24 cellular contexts compared by ENCODE assay signal in the genomic region with DNA sequence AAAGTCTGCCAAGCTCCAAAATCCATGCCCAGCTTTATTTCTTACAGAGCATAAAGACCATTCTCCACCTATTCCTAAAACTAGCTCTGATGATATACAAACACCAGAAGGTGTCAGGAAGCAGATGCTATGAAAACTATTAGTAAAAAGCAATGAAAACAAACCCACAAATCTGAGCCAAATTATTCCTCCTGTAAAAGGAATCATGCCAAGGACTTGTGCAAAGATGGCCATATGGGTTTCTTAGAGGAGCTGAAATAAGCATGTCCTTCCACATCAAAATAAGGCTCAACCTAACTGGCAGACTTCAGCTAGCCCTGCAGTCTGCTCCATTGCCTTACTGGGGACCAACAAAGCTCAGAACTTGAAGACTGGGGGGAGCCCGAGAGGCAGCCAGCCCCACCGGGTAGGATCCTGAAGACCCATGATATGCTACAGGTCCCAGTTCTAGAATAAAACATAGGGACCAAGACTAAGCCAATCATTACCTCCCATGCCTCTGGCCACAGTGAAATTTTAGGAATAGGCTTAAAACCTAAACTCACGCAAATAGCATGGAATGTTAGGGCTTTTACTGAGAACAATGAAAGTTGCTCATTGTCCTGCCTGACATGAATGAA. TPM values are rescaled to one million over a fixed set of nuclear protein-coding genes. Genes with fewer than 3 reads are reported as not detected.
DNase-seq lines count a peak whose midpoint lies in the region; ATAC-seq and TF ChIP-seq lines count a peak whose summit lies in the region.
"Had no signal": no experiment of that assay in that cellular context is flagged by ENCODE, and none has a peak within 500 bp of the region (broad histone marks: within the 10 kb centered on the region; RNA-seq: fewer than 3 reads in every experiment).

No MANE protein-coding gene starts in this region.

- no peaks in the 10 kb centered on the region for H3K27me3 ChIP-seq in SK-N-SH (ENCODE audit: insufficient read depth)

- H3K9me2 ChIP-seq in SK-N-SH = no peaks in the 10 kb centered on the region

- no peaks in the 10 kb centered on the region for H3K36me3 ChIP-seq in SK-N-SH (replicated peaks in 1 of 2; ENCODE audit: control insufficient read depth in 1 of 2, insufficient read depth in 2 of 2, low read length in 1 of 2)
- H3K36me3 ChIP-seq: BLaER1 treated with 17β-estradiol and CSF1 and Interleukin-3, amounts not matched to agents 10 nM and 100 nM had no signal

- CTCF ChIA-PET in activated CD8-positive, alpha-beta T cell treated with anti-CD3 and anti-CD28 coated beads, Interleukin-2, amount 10 ng/mL, durations not matched to agents 7 days and 5 days (lab: Charles Lee) = no interaction called here
- CTCF ChIA-PET in activated CD8-positive, alpha-beta T cell treated with anti-CD3 and anti-CD28 coated beads for 36 hours (lab: Charles Lee) = interaction anchor here (1.4 kb wide), 1 partner anchor 50 kb away, joined by 3 read pairs; no protein-coding TSS in a partner anchor
- CTCF ChIA-PET in SK-N-SH (lab: Yijun Ruan, JAX) = interaction anchor here (0.7 to 14.2 kb wide), 3 partner anchors 49 to 599 kb away, joined by 3 to 511 read pairs (median 3); a partner anchor contains a TSS

- H4K20me1 ChIP-seq in SK-N-SH (ENCODE audit: insufficient read depth) = no peaks in the 10 kb centered on the region

- POLR2A ChIA-PET in activated CD8-positive, alpha-beta T cell treated with anti-CD3 and anti-CD28 coated beads, Interleukin-2, amount 10 ng/mL, durations not matched to agents 7 days and 5 days (lab: Charles Lee) = no interaction called here
- POLR2A ChIA-PET in activated CD8-positive, alpha-beta T cell treated with anti-CD3 and anti-CD28 coated beads for 36 hours (lab: Charles Lee) = no interaction called here
- POLR2A ChIA-PET in SK-N-SH (lab: Yijun Ruan, JAX) = interaction anchor here (0.6 kb wide), 1 partner anchor 1192 kb away, joined by 5 read pairs; no protein-coding TSS in a partner anchor

- TF ChIP-seq RAD21 in SK-N-SH (IDR thresholded peaks at IDR 0.05; ENCODE audit: low read length) = no peak

- no peaks in the 10 kb centered on the region for H3K9me3 Mint-ChIP-seq in activated CD8-positive, alpha-beta T cell treated with anti-CD3 and anti-CD28 coated beads, Interleukin-2, amount 10 ng/mL, durations not matched to agents 7 days and 5 days (ENCODE audit: insufficient read depth)
- H3K9me3 Mint-ChIP-seq in activated CD8-positive, alpha-beta T cell treated with anti-CD3 and anti-CD28 coated beads for 36 hours = peaks cover 2% of the 10 kb centered on the region

- H3K36me3 Mint-ChIP-seq in activated CD8-positive, alpha-beta T cell treated with anti-CD3 and anti-CD28 coated beads, Interleukin-2, amount 10 ng/mL, durations not matched to agents 7 days and 5 days (ENCODE audit: low read depth) = no peaks in the 10 kb centered on the region
- no peaks in the 10 kb centered on the region for H3K36me3 Mint-ChIP-seq in activated CD8-positive, alpha-beta T cell treated with anti-CD3 and anti-CD28 coated beads for 36 hours (ENCODE audit: low read depth)
- H3K36me3 Mint-ChIP-seq: CD4-positive, alpha-beta memory T cell; IgD-negative memory B cell had no signal

- peaks cover 0 to 17% of the 10 kb centered on the region in 2 experiments; a peak in 1 of 4 replicates for H3K4me1 ChIP-seq in SK-N-SH (ENCODE audit: control insufficient read depth in 1 of 2, insufficient read depth in 2 of 2, low read depth in 1 of 2, low read length in 1 of 2)

- H3K79me2 ChIP-seq in SK-N-SH (ENCODE audit: insufficient read depth) = no peaks in the 10 kb centered on the region

- no peak overlapping the region for H3K27ac Mint-ChIP-seq in activated CD8-positive, alpha-beta T cell treated with anti-CD3 and anti-CD28 coated beads, Interleukin-2, amount 10 ng/mL, durations not matched to agents 7 days and 5 days
- no peak overlapping the region for H3K27ac Mint-ChIP-seq in activated CD8-positive, alpha-beta T cell treated with anti-CD3 and anti-CD28 coated beads for 36 hours
- H3K27ac Mint-ChIP-seq: CD4-positive, alpha-beta memory T cell; IgD-negative memory B cell had no signal

- H3K9me3 ChIP-seq in SK-N-SH = no peaks in the 10 kb centered on the region

- H3K9ac ChIP-seq in SK-N-SH = no peak overlapping the region
- H3K9ac ChIP-seq: BLaER1 treated with 17β-estradiol and CSF1 and Interleukin-3, amounts not matched to agents 10 nM and 100 nM had no signal

- H3K4me3 ChIP-seq in SK-N-SH (ENCODE audit: low read depth in 2 of 2, low read length in 1 of 2) = no peak overlapping the region
- H3K4me3 ChIP-seq: BLaER1 treated with 17β-estradiol and CSF1 and Interleukin-3, amounts not matched to agents 10 nM and 100 nM had no signal

- WGBS in SK-N-SH (ENCODE audit: low lambda C conversion rate) = 60% methylated on average over 3 of the region's 3 CpGs

- DNase-seq in activated CD8-positive, alpha-beta T cell treated with anti-CD3 and anti-CD28 coated beads, Interleukin-2, amount 10 ng/mL, durations not matched to agents 7 days and 5 days = peak; percentile 4
- no peak for DNase-seq in activated CD8-positive, alpha-beta T cell treated with anti-CD3 and anti-CD28 coated beads for 36 hours
- DNase-seq in cerebellar cortex (ENCODE audit: low spot score) = peak; percentile 93
- DNase-seq in inferior parietal cortex (ENCODE audit: extremely low spot score) = peak; percentile 11
- DNase-seq in hepatic stellate cell (ENCODE audit: low spot score) = no peak
- DNase-seq in SIG-M5 (lab: John Stamatoyannopoulos, UW) = no peak
- no peak for DNase-seq in SK-N-SH
- DNase-seq: 8988T; Caco-2; CD4-positive, alpha-beta memory T cell; DMS153; GOT3; MV-4-11; NCI-H1105 treated with DMSO at 0.1 percent for 48 hours; NCI-H187; NCI-H2227 treated with DMSO at 0.1 percent for 48 hours; NCI-H510A treated with DMSO at 0.1 percent for 48 hours; NCI-H82; SW 1271 had no signal

- H3K27me3 Mint-ChIP-seq in activated CD8-positive, alpha-beta T cell treated with anti-CD3 and anti-CD28 coated beads, Interleukin-2, amount 10 ng/mL, durations not matched to agents 7 days and 5 days (ENCODE audit: low read depth) = peaks cover 15% of the 10 kb centered on the region
- peaks cover 14% of the 10 kb centered on the region for H3K27me3 Mint-ChIP-seq in activated CD8-positive, alpha-beta T cell treated with anti-CD3 and anti-CD28 coated beads for 36 hours

- H2AFZ ChIP-seq in SK-N-SH (ENCODE audit: low read depth) = no peak overlapping the region

- TF ChIP-seq EP300 in SK-N-SH (IDR thresholded peaks at IDR 0.05; ENCODE audit: borderline replicate concordance in 1 of 2, low read depth in 1 of 2, low read length in 1 of 2) = no peak

- H3K27ac ChIP-seq in SK-N-SH (ENCODE audit: low read depth in 2 of 2, low read length in 1 of 2) = no peak overlapping the region
- H3K27ac ChIP-seq: BLaER1 treated with 17β-estradiol and CSF1 and Interleukin-3, amounts not matched to agents 10 nM and 100 nM had no signal

- TF ChIP-seq CTCF in activated CD8-positive, alpha-beta T cell treated with anti-CD3 and anti-CD28 coated beads for 36 hours (IDR thresholded peaks at IDR 0.05) = no peak
- TF ChIP-seq CTCF in SK-N-SH (IDR thresholded peaks at IDR 0.05) = no peak

- no peak overlapping the region for H3K4me2 ChIP-seq in SK-N-SH
- H3K4me2 ChIP-seq: BLaER1 treated with 17β-estradiol and CSF1 and Interleukin-3, amounts not matched to agents 10 nM and 100 nM had no signal

- H3F3A ChIP-seq in SK-N-SH (replicated peaks; ENCODE audit: insufficient read depth) = no peaks in the 10 kb centered on the region

- intact Hi-C loops in activated CD8-positive, alpha-beta T cell treated with anti-CD3 and anti-CD28 coated beads for 36 hours (cut with micrococcal nuclease) = loop anchor here (10.0 kb wide), 1 partner anchor 594 kb away; no protein-coding TSS in a partner anchor

- no peak overlapping the region for H3K4me3 Mint-ChIP-seq in activated CD8-positive, alpha-beta T cell treated with anti-CD3 and anti-CD28 coated beads, Interleukin-2, amount 10 ng/mL, durations not matched to agents 7 days and 5 days
- H3K4me3 Mint-ChIP-seq in activated CD8-positive, alpha-beta T cell treated with anti-CD3 and anti-CD28 coated beads for 36 hours = no peak overlapping the region
- H3K4me3 Mint-ChIP-seq: CD4-positive, alpha-beta memory T cell; IgD-negative memory B cell had no signal

- H3K4me1 Mint-ChIP-seq in activated CD8-positive, alpha-beta T cell treated with anti-CD3 and anti-CD28 coated beads, Interleukin-2, amount 10 ng/mL, durations not matched to agents 7 days and 5 days (ENCODE audit: low read depth) = no peaks in the 10 kb centered on the region
- H3K4me1 Mint-ChIP-seq in activated CD8-positive, alpha-beta T cell treated with anti-CD3 and anti-CD28 coated beads for 36 hours (ENCODE audit: low read depth) = peaks cover 3% of the 10 kb centered on the region

- no peak for ATAC-seq in activated CD8-positive, alpha-beta T cell treated with anti-CD3 and anti-CD28 coated beads, Interleukin-2, amount 10 ng/mL, durations not matched to agents 7 days and 5 days
- ATAC-seq in activated CD8-positive, alpha-beta T cell treated with anti-CD3 and anti-CD28 coated beads for 36 hours = no peak
- ATAC-seq: Panc1, Right ventricle myocardium inferior had no signal

TF ChIP-seq in SK-N-SH, 30 proteins besides CTCF, POLR2A, EP300 and RAD21:
- no peak for TF ChIP-seq MEF2A (IDR thresholded peaks at IDR 0.05; ENCODE audit: borderline replicate concordance, low read depth)
- TF ChIP-seq, protein P1, sequence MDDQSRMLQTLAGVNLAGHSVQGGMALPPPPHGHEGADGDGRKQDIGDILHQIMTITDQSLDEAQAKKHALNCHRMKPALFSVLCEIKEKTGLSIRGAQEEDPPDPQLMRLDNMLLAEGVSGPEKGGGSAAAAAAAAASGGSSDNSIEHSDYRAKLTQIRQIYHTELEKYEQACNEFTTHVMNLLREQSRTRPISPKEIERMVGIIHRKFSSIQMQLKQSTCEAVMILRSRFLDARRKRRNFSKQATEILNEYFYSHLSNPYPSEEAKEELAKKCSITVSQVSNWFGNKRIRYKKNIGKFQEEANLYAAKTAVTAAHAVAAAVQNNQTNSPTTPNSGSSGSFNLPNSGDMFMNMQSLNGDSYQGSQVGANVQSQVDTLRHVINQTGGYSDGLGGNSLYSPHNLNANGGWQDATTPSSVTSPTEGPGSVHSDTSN (IDR thresholded peaks at IDR 0.05) = no peak

RNA-seq across cellular contexts. Expression of a gene that starts 42.8 kb away (rescaled TPM):
- total RNA-seq in activated CD8-positive, alpha-beta T cell treated with anti-CD3 and anti-CD28 coated beads, Interleukin-2, amount 10 ng/mL, durations not matched to agents 7 days and 5 days = not detected
- total RNA-seq in activated CD8-positive, alpha-beta T cell treated with anti-CD3 and anti-CD28 coated beads for 36 hours = not detected
- 0.03 and 0.08 TPM in 2 replicates for polyA plus RNA-seq in SK-N-SH (2012; rRNA removed)
- 0.03 TPM in 2 replicates for polyA plus RNA-seq in SK-N-SH (2012; cell fraction: cytosol; rRNA removed)
- polyA plus RNA-seq in SK-N-SH (2012; cell fraction: nucleus; rRNA removed) = not detected in 2 replicates
- total RNA-seq: CD4-positive, alpha-beta memory T cell; M059J had no signal
- polyA plus RNA-seq: CD4-positive, alpha-beta memory T cell; IgD-negative memory B cell had no signal

Comparison
In these comparisons a context has a peak if more than half of its experiments do, and no peak if none do; other contexts are left out.
1. DNase-seq: peak in activated CD8-positive, alpha-beta T cell treated with anti-CD3 and anti-CD28 coated beads, Interleukin-2, amount 10 ng/mL, durations not matched to agents 7 days and 5 days (single experiment), cerebellar cortex (single experiment) and inferior parietal cortex (single experiment); none in activated CD8-positive, alpha-beta T cell treated with anti-CD3 and anti-CD28 coated beads for 36 hours (single experiment), hepatic stellate cell (single experiment), SIG-M5 (single experiment) and SK-N-SH (single experiment).